In the genomic region with DNA sequence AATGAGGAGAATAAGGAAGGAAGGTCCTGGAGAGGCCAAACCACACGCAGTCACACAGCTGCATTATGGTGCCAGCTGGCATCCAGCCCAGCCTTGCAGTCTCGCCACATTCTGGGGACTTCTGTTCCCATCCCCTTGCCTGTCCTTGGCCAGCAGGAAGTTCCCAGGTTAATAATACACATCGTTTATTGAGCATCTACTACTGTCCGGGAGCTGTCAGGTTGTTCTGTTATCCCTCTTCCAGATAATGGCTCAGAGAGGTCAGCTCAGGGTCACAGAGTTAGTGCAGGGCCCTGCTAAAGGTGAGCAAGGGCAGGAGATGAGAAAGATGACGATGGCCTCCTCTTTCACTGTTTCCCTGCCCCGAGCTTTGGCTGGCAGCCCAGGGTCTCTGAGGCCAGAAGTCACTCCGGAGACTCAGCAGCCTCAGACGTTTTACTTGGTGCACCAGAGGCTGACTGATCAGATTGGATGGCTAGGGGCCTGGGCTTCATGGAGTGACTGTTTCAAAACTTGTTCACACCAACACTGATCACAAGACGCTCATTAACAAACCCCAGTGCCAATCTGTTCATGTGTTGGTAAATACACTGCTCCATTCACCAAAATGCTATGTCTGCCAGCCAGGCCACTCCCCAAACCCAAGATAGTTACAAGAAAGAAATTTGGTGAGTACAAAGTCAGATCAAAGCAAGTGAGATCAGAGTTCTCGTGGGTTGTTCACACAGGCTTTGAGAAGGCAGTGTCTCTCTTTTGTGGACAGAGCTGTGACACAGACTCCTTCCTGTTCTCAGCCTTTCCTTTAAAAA, we compare ENCODE assay signal across 8 cellular contexts.
DNase-seq lines count a peak whose midpoint lies in the region; ATAC-seq and TF ChIP-seq lines count a peak whose summit lies in the region.

No MANE protein-coding gene starts in this region.

- no peak for ATAC-seq in GM21515 (IDR thresholded peaks at IDR 0.05; ENCODE audit: unreplicated experiment)
- ATAC-seq in GM18498 (IDR thresholded peaks at IDR 0.05; ENCODE audit: unreplicated experiment): no peak
- no peak for ATAC-seq in GM19467 (IDR thresholded peaks at IDR 0.05; ENCODE audit: unreplicated experiment)

- no peak overlapping the region for H3K4me3 ChIP-seq in fibroblast of villous mesenchyme (ENCODE audit: low read depth, low read length)

- no peak for TF ChIP-seq CTCF in fibroblast of villous mesenchyme (IDR thresholded peaks at IDR 0.05; ENCODE audit: insufficient read depth, low read depth, low read length)

- DNase-seq in AML-193 (lab: John Stamatoyannopoulos, UW): peak; percentile 52 to 69
- peak; percentile 80 for DNase-seq in HT1080 (ENCODE audit: low read depth)
- peak; percentile 39 for DNase-seq in activated CD4-positive, alpha-beta T cell treated with anti-CD3 and anti-CD28 coated beads, Interleukin-2, amount 50 U/mL, for 1 hour
- peak; percentile 28 for DNase-seq in fibroblast of villous mesenchyme (ENCODE audit: low read depth)
- DNase-seq in stimulated activated CD8-positive, alpha-beta memory T cell treated with anti-CD3 and anti-CD28 coated beads, Interleukin-7, amount 100 ng/mL, for 4 hours (ENCODE audit: low read depth in 2 of 2): peak; percentile 25 to 26

Comparison
In these comparisons a context has a peak if more than half of its experiments do, and no peak if none do; other contexts are left out.
1. DNase-seq: peak in every context shown above with its lines; median percentile 80 in HT1080; 60 in AML-193; 39 in activated CD4-positive, alpha-beta T cell treated with anti-CD3 and anti-CD28 coated beads, Interleukin-2, amount 50 U/mL, for 1 hour; 28 in fibroblast of villous mesenchyme; 26 in stimulated activated CD8-positive, alpha-beta memory T cell treated with anti-CD3 and anti-CD28 coated beads, Interleukin-7, amount 100 ng/mL, for 4 hours.